ENCODE assay signal across 1 cellular context in genomic region chr12:104494137-104494815, GRCh38.
TF ChIP-seq lines count a peak whose summit lies in the region.

No MANE protein-coding gene starts in this region.

TF ChIP-seq in IMR-90, 13 proteins besides CTCF, POLR2A, EP300 and RAD21 (continued from another document):
- TF ChIP-seq USF2 (IDR thresholded peaks at IDR 0.05; ENCODE audit: low read depth, low read length) (no peak), FOS (IDR thresholded peaks at IDR 0.05; ENCODE audit: low read depth, low read length) (no peak), RFX5 (IDR thresholded peaks at IDR 0.05; ENCODE audit: low read depth, low read length) (no peak), MAFK (IDR thresholded peaks at IDR 0.05; ENCODE audit: low read depth, low read length) (no peak), SMC3 (IDR thresholded peaks at IDR 0.05; ENCODE audit: low read depth, low read length) (no peak), RCOR1 (IDR thresholded peaks at IDR 0.05; ENCODE audit: insufficient replicate concordance, low read length) (no peak)
